In the genomic region with DNA sequence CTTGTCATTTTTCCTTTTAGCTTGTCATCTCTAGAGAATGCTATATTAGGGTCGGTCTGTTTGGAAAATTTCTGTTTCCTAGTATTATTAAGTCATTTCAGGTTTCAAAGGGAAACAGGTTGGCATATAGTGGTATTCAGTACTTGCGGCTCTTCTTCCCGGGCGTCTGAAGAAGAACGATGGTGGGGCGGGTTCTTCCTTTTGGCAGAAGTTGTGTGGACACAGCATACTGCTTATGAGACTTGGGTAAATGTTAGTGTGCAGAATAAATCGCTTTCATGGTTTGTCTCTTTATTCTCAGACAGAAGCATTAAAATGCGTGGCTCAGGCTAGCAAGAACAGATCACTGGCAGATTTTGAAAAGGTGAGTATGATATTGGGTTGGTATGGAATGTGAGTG, we compare ENCODE assay signal across 18 cellular contexts. TPM values are rescaled to one million over a fixed set of nuclear protein-coding genes. Genes with fewer than 3 reads are reported as not detected.
A peak's percentile ranks its signal among the peaks of the same experiment; 100 is the strongest.
DNase-seq lines count a peak whose midpoint lies in the region; ATAC-seq and TF ChIP-seq lines count a peak whose summit lies in the region.
"Had no signal": no experiment of that assay in that cellular context is flagged by ENCODE, and none has a peak within 500 bp of the region (broad histone marks: within the 10 kb centered on the region; RNA-seq: fewer than 3 reads in every experiment).

No MANE protein-coding gene starts in this region.

- H3K27ac ChIP-seq in SK-N-MC = peak overlapping the region; percentile 17; the same call in 1 of the 2 replicates
- H3K27ac ChIP-seq in prostate gland = no peak overlapping the region
- H3K27ac ChIP-seq: C4-2B, HL-60 had no signal

- no peaks in the 10 kb centered on the region for H3K4me1 ChIP-seq in prostate gland (replicated peaks)

- H3K4me3 Mint-ChIP-seq in activated T-cell treated with anti-CD3 and anti-CD28 coated beads, Interleukin-2, amount 50 U/mL, for 72 hours = no peak overlapping the region
- no peak overlapping the region for H3K4me3 Mint-ChIP-seq in glutamatergic neuron (ENCODE audit: unreplicated experiment)
- H3K4me3 Mint-ChIP-seq: CD4-positive, alpha-beta memory T cell; HFFc6 had no signal

- no peak overlapping the region for H3K4me3 ChIP-seq in SK-N-MC
- no peak overlapping the region for H3K4me3 ChIP-seq in prostate gland

- no peak for TF ChIP-seq POLR2A in prostate gland (IDR thresholded peaks at IDR 0.05)

- TF ChIP-seq CTCF in glutamatergic neuron (IDR thresholded peaks at IDR 0.05; ENCODE audit: partially characterized antibody, unreplicated experiment) = no peak
- TF ChIP-seq CTCF in prostate gland (IDR thresholded peaks at IDR 0.05) = no peak

- no peaks in the 10 kb centered on the region for H3K27me3 ChIP-seq in prostate gland (replicated peaks; ENCODE audit: insufficient read depth)

- no peaks in the 10 kb centered on the region for H3K4me1 Mint-ChIP-seq in activated T-cell treated with anti-CD3 and anti-CD28 coated beads, Interleukin-2, amount 50 U/mL, for 72 hours (ENCODE audit: low read depth)
- no peaks in the 10 kb centered on the region for H3K4me1 Mint-ChIP-seq in glutamatergic neuron (ENCODE audit: low read depth, unreplicated experiment)

- no peak for ATAC-seq in activated T-cell treated with anti-CD3 and anti-CD28 coated beads, Interleukin-2, amount 50 U/mL, for 72 hours (replicated peaks in 1 of 2)
- no peak for ATAC-seq in GM18520 (IDR thresholded peaks at IDR 0.05; ENCODE audit: unreplicated experiment)
- ATAC-seq: HCT116 had no signal

- intact Hi-C loops in prostate gland (cut with DNase I) = no loop called here

- H3K9me3 Mint-ChIP-seq in activated T-cell treated with anti-CD3 and anti-CD28 coated beads, Interleukin-2, amount 50 U/mL, for 72 hours = no peaks in the 10 kb centered on the region
- peaks cover 3% of the 10 kb centered on the region for H3K9me3 Mint-ChIP-seq in glutamatergic neuron (ENCODE audit: unreplicated experiment)
- H3K9me3 Mint-ChIP-seq: CD4-positive, alpha-beta memory T cell; HFFc6 had no signal

- peaks cover 11 to 32% of the 10 kb centered on the region in 2 donors for H3K36me3 Mint-ChIP-seq in activated T-cell treated with anti-CD3 and anti-CD28 coated beads, Interleukin-2, amount 50 U/mL, for 72 hours (ENCODE audit: insufficient read depth in 2 of 2)
- no peaks in the 10 kb centered on the region for H3K36me3 Mint-ChIP-seq in glutamatergic neuron (ENCODE audit: unreplicated experiment)

- H3K9me3 ChIP-seq in SK-N-MC (ENCODE audit: low read depth, low read length) (no peaks in the 10 kb centered on the region), prostate gland (no peaks in the 10 kb centered on the region)

- WGBS in prostate gland = 75% methylated on average over 8 of the region's 8 CpGs

- peak overlapping the region; percentile 69 for H3K27ac Mint-ChIP-seq in activated T-cell treated with anti-CD3 and anti-CD28 coated beads, Interleukin-2, amount 50 U/mL, for 72 hours
- peak overlapping the region; percentile 6 for H3K27ac Mint-ChIP-seq in glutamatergic neuron (ENCODE audit: unreplicated experiment)
- H3K27ac Mint-ChIP-seq: HFFc6 had no signal

- H3K36me3 ChIP-seq in SK-N-MC (ENCODE audit: insufficient read depth, low read length) (peaks cover 92% of the 10 kb centered on the region), prostate gland (peaks cover 10 to 13% of the 10 kb centered on the region in 2 donors)

- no peak for DNase-seq in activated T-cell treated with anti-CD3 and anti-CD28 coated beads, Interleukin-2, amount 50 U/mL, for 72 hours
- DNase-seq in activated T-cell treated with anti-CD3 and anti-CD28 coated beads, Interleukin-2, amount 50 U/mL, for 48 hours = no peak
- DNase-seq in SK-N-MC (ENCODE audit: low read depth, low spot score) = no peak
- no peak for DNase-seq in glutamatergic neuron
- DNase-seq in prostate gland (ENCODE audit: low spot score) = peak; percentile 42
- DNase-seq in NCI-H2107 treated with DMSO at 0.1 percent for 48 hours (lab: John Stamatoyannopoulos, UW; ENCODE audit: unreplicated experiment) = no peak
- DNase-seq: AML-193; CD4-positive, alpha-beta memory T cell; DMS153; DMS79; GDM1; GOT3; H7; HFFc6 had no signal

- no peaks in the 10 kb centered on the region for H3K27me3 Mint-ChIP-seq in activated T-cell treated with anti-CD3 and anti-CD28 coated beads, Interleukin-2, amount 50 U/mL, for 72 hours (ENCODE audit: low read depth)
- H3K27me3 Mint-ChIP-seq in glutamatergic neuron (ENCODE audit: unreplicated experiment) = no peaks in the 10 kb centered on the region
- H3K27me3 Mint-ChIP-seq: CD4-positive, alpha-beta memory T cell had no signal

- H3K9ac ChIP-seq in SK-N-MC (ENCODE audit: insufficient read length) = no peak overlapping the region

RNA-seq across cellular contexts. Expression of gene CDK5R1, which starts 9.6 kb away (rescaled TPM):
- total RNA-seq in activated T-cell treated with anti-CD3 and anti-CD28 coated beads, Interleukin-2, amount 50 U/mL, for 72 hours = 10 to 100 TPM; 22.5 to 24.6 TPM
- 73.9 TPM for total RNA-seq in glutamatergic neuron (ENCODE audit: unreplicated experiment)
- total RNA-seq in prostate gland = 1 to 10 TPM in 1 of 2 donors, under 1 TPM in 1; 0.46 to 5.1 TPM

RNA-seq across cellular contexts. Expression of gene PSMD11, which starts 32.9 kb away (rescaled TPM):
- 100 to 1,000 TPM; 131 to 134 TPM for total RNA-seq in activated T-cell treated with anti-CD3 and anti-CD28 coated beads, Interleukin-2, amount 50 U/mL, for 72 hours
- total RNA-seq in glutamatergic neuron (ENCODE audit: unreplicated experiment) (94.1 TPM), prostate gland (10 to 100 TPM; 47.4 to 53.3 TPM)
